33 cellular contexts compared by ENCODE assay signal in genomic region chr20:56581701-56582100, GRCh38. TPM values are rescaled to one million over a fixed set of nuclear protein-coding genes. Genes with fewer than 3 reads are reported as not detected.
"Had no signal": no experiment of that assay in that cellular context is flagged by ENCODE, and none has a peak within 500 bp of the region (broad histone marks: within the 10 kb centered on the region; RNA-seq: fewer than 3 reads in every experiment).

No MANE protein-coding gene starts in this region.

- H3K4me3 ChIP-seq: colonic mucosa, esophagus squamous epithelium, gastrocnemius medialis, heart right ventricle, left lung, lower lobe of right lung, mucosa of descending colon had no signal

- H3K9me3 Mint-ChIP-seq: dendritic cell treated with granulocyte-macrophage colony-stimulating factor and Interleukin-4, amounts not matched to agents 40 ng/mL and 50 ng/mL, for 4 days; effector memory CD8-positive, alpha-beta T cell; mesothelial cell of epicardium; naive B cell had no signal

- H3K4me1 ChIP-seq: colonic mucosa, gastrocnemius medialis, heart right ventricle, left lung, lower lobe of right lung had no signal

- H3K4me1 Mint-ChIP-seq: naive B cell had no signal

- ATAC-seq: effector memory CD8-positive, alpha-beta T cell; esophagus mucosa; gastrocnemius medialis; heart right ventricle; left cardiac atrium; left lung; left ventricle myocardium superior; lower lobe of right lung; mucosa of descending colon had no signal

- H3K27ac ChIP-seq: colonic mucosa, epithelial cell of prostate, esophagus squamous epithelium, gastrocnemius medialis, heart right ventricle, left lung, lower lobe of right lung had no signal

- H3K36me3 ChIP-seq: colonic mucosa, esophagus squamous epithelium, gastrocnemius medialis, heart right ventricle, left lung, lower lobe of right lung had no signal

- H3K27me3 ChIP-seq: colonic mucosa, esophagus squamous epithelium, gastrocnemius medialis had no signal

- H3K27ac Mint-ChIP-seq: effector memory CD8-positive, alpha-beta T cell; endodermal cell; mesothelial cell of epicardium; naive B cell had no signal

- H3K9me3 ChIP-seq: colonic mucosa, esophagus squamous epithelium, gastrocnemius medialis, heart right ventricle, left lung, lower lobe of right lung, mucosa of descending colon had no signal

- H3K36me3 Mint-ChIP-seq: mesothelial cell of epicardium, naive B cell had no signal

- DNase-seq: colonic mucosa; cortex of kidney; effector CD8-positive, alpha-beta T cell; effector memory CD8-positive, alpha-beta T cell; endodermal cell; erythroblast; esophagus squamous epithelium; foreskin fibroblast; foreskin melanocyte; gastrocnemius medialis; glutamatergic neuron; head of caudate nucleus; heart right ventricle; hippocampal formation; left cardiac atrium; left lung; left ventricle myocardium superior; lower lobe of right lung; mesenchymal stem cell; naive B cell had no signal

- H3K4me3 Mint-ChIP-seq: dendritic cell treated with granulocyte-macrophage colony-stimulating factor and Interleukin-4, amounts not matched to agents 40 ng/mL and 50 ng/mL, for 4 days; effector memory CD8-positive, alpha-beta T cell; endodermal cell; mesothelial cell of epicardium; naive B cell had no signal

- FAIRE-seq: endometrium, islet of Langerhans, keratinocyte had no signal

RNA-seq across cellular contexts. Expression of gene TFAP2C, which starts 47.4 kb away (rescaled TPM):
- total RNA-seq: dermis microvascular lymphatic vessel endothelial cell, lung microvascular endothelial cell, myocyte had no signal

RNA-seq across cellular contexts. Expression of gene FAM209B, which starts 48.7 kb away (rescaled TPM):
- total RNA-seq: dermis microvascular lymphatic vessel endothelial cell, esophagus squamous epithelium, gastrocnemius medialis, glomerular endothelial cell, kidney epithelial cell, left cardiac atrium, left ventricle myocardium superior, lung microvascular endothelial cell, mesothelial cell of epicardium, mucosa of descending colon, myocyte had no signal

RNA-seq across cellular contexts. Expression of gene FAM209A, which starts 57.2 kb away (rescaled TPM):
- total RNA-seq: endodermal cell, esophagus mucosa, esophagus squamous epithelium, gastrocnemius medialis, glomerular endothelial cell, heart right ventricle, kidney epithelial cell, left cardiac atrium, left ventricle myocardium superior, lung microvascular endothelial cell, myocyte had no signal
